In genomic region chr1:54221113-54221834, GRCh38 we compare ENCODE assay signal across 1 cellular context.
TF ChIP-seq lines count a peak whose summit lies in the region.

No MANE protein-coding gene starts in this region.

TF ChIP-seq in WTC11, 78 proteins besides CTCF, POLR2A, EP300 and RAD21 (continued from another document):
- TF ChIP-seq MLX (CRISPR knock-in tag; IDR thresholded peaks at IDR 0.05), result no peak
